1 cellular context compared by ENCODE assay signal in the genomic region with DNA sequence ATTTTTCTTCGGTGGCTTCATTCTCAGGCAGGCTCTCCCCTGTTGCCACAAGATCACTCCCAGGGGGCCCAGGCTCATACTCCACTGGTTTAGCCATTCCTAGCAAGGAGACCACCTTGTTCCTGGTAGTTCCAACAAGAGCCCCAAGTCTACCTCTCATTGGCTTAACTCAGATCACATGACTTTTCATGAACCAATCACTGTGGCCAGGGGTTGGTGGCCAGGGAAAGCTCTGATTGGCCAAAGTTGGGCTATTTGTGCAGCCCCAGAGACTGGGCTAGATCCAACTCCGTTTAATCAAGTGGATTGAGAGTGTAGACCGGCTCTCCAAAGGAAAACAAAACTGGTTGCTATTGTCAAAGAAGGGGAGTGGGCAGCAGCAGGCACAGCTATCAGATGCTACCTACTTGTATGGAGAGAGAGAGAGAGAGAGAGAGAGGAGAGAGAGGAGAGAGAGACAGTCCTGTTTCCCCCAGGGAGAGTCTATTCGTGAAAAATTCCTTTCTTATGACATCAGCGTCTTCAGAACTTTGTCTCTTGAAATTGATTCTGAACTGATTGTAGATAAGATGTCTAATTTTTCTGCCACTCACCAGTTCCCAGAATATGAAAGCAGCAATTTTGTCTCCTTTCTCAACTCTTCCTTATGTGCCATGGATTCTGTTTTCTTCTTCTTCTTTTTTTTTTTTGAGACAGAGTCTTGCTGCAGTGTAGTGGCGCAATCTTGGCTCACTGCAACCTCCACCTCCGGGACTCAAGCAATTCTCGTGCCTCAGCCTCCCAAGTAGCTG.
TF ChIP-seq lines count a peak whose summit lies in the region.

No MANE protein-coding gene starts in this region.

TF ChIP-seq in SK-N-SH, 30 proteins besides CTCF, POLR2A, EP300 and RAD21 (continued from another document):
- TF ChIP-seq, protein P1, sequence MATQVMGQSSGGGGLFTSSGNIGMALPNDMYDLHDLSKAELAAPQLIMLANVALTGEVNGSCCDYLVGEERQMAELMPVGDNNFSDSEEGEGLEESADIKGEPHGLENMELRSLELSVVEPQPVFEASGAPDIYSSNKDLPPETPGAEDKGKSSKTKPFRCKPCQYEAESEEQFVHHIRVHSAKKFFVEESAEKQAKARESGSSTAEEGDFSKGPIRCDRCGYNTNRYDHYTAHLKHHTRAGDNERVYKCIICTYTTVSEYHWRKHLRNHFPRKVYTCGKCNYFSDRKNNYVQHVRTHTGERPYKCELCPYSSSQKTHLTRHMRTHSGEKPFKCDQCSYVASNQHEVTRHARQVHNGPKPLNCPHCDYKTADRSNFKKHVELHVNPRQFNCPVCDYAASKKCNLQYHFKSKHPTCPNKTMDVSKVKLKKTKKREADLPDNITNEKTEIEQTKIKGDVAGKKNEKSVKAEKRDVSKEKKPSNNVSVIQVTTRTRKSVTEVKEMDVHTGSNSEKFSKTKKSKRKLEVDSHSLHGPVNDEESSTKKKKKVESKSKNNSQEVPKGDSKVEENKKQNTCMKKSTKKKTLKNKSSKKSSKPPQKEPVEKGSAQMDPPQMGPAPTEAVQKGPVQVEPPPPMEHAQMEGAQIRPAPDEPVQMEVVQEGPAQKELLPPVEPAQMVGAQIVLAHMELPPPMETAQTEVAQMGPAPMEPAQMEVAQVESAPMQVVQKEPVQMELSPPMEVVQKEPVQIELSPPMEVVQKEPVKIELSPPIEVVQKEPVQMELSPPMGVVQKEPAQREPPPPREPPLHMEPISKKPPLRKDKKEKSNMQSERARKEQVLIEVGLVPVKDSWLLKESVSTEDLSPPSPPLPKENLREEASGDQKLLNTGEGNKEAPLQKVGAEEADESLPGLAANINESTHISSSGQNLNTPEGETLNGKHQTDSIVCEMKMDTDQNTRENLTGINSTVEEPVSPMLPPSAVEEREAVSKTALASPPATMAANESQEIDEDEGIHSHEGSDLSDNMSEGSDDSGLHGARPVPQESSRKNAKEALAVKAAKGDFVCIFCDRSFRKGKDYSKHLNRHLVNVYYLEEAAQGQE (IDR thresholded peaks at IDR 0.05; ENCODE audit: low read depth, low read length) = no peak
- TF ChIP-seq, protein P2, sequence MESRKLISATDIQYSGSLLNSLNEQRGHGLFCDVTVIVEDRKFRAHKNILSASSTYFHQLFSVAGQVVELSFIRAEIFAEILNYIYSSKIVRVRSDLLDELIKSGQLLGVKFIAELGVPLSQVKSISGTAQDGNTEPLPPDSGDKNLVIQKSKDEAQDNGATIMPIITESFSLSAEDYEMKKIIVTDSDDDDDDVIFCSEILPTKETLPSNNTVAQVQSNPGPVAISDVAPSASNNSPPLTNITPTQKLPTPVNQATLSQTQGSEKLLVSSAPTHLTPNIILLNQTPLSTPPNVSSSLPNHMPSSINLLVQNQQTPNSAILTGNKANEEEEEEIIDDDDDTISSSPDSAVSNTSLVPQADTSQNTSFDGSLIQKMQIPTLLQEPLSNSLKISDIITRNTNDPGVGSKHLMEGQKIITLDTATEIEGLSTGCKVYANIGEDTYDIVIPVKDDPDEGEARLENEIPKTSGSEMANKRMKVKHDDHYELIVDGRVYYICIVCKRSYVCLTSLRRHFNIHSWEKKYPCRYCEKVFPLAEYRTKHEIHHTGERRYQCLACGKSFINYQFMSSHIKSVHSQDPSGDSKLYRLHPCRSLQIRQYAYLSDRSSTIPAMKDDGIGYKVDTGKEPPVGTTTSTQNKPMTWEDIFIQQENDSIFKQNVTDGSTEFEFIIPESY (IDR thresholded peaks at IDR 0.05; ENCODE audit: borderline replicate concordance, low read depth) = no peak
- TF ChIP-seq, protein P3, sequence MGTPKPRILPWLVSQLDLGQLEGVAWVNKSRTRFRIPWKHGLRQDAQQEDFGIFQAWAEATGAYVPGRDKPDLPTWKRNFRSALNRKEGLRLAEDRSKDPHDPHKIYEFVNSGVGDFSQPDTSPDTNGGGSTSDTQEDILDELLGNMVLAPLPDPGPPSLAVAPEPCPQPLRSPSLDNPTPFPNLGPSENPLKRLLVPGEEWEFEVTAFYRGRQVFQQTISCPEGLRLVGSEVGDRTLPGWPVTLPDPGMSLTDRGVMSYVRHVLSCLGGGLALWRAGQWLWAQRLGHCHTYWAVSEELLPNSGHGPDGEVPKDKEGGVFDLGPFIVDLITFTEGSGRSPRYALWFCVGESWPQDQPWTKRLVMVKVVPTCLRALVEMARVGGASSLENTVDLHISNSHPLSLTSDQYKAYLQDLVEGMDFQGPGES (IDR thresholded peaks at IDR 0.05; ENCODE audit: low read depth, low read length) = no peak
- TF ChIP-seq POLR2AphosphoS5 (IDR thresholded peaks at IDR 0.05; ENCODE audit: low read depth, low read length) (no peak), MEF2A (IDR thresholded peaks at IDR 0.05; ENCODE audit: borderline replicate concordance, low read depth) (no peak), FOXJ3 (CRISPR knock-in tag; IDR thresholded peaks at IDR 0.05) (no peak), YY1 (IDR thresholded peaks at IDR 0.05; ENCODE audit: low read depth) (no peak), NRF1 (IDR thresholded peaks at IDR 0.05; ENCODE audit: low read depth, low read length) (no peak), SMC3 (IDR thresholded peaks at IDR 0.05; ENCODE audit: low read depth, low read length) (no peak), CHD2 (IDR thresholded peaks at IDR 0.05; ENCODE audit: low read length, partially characterized antibody) (no peak), TEAD4 (IDR thresholded peaks at IDR 0.05; ENCODE audit: borderline replicate concordance, insufficient read depth) (peak; percentile 77; the same call in 1 of the 2 replicates), NFIC (IDR thresholded peaks at IDR 0.05; ENCODE audit: borderline replicate concordance) (no peak), RXRA (IDR thresholded peaks at IDR 0.05; ENCODE audit: borderline replicate concordance, low read depth) (no peak), RFX5 (IDR thresholded peaks at IDR 0.05; ENCODE audit: low read length) (peak; percentile 24; the same call in 1 of the 2 replicates), ELF1 (IDR thresholded peaks at IDR 0.05) (no peak), FOSL2 (IDR thresholded peaks at IDR 0.05; ENCODE audit: borderline replicate concordance, low read depth) (peak; percentile 56; the same call in 1 of the 2 replicates), FOXM1 (IDR thresholded peaks at IDR 0.05; ENCODE audit: low read depth) (no peak), GABPA (IDR thresholded peaks at IDR 0.05; ENCODE audit: low read depth) (no peak), GATA2 (CRISPR knock-in tag; IDR thresholded peaks at IDR 0.05) (no peak), MXI1 (IDR thresholded peaks at IDR 0.05; ENCODE audit: low read depth, low read length) (no peak), RCOR1 (IDR thresholded peaks at IDR 0.05; ENCODE audit: low read length) (no peak), JUND (IDR thresholded peaks at IDR 0.05) (peak; percentile 70)
- TF ChIP-seq, protein P4, sequence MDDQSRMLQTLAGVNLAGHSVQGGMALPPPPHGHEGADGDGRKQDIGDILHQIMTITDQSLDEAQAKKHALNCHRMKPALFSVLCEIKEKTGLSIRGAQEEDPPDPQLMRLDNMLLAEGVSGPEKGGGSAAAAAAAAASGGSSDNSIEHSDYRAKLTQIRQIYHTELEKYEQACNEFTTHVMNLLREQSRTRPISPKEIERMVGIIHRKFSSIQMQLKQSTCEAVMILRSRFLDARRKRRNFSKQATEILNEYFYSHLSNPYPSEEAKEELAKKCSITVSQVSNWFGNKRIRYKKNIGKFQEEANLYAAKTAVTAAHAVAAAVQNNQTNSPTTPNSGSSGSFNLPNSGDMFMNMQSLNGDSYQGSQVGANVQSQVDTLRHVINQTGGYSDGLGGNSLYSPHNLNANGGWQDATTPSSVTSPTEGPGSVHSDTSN (IDR thresholded peaks at IDR 0.05) = peak; percentile 67
- TF ChIP-seq, protein P5, sequence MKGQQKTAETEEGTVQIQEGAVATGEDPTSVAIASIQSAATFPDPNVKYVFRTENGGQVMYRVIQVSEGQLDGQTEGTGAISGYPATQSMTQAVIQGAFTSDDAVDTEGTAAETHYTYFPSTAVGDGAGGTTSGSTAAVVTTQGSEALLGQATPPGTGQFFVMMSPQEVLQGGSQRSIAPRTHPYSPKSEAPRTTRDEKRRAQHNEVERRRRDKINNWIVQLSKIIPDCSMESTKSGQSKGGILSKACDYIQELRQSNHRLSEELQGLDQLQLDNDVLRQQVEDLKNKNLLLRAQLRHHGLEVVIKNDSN (IDR thresholded peaks at IDR 0.05; ENCODE audit: borderline replicate concordance, low read depth) = peak; percentile 65; the same call in 1 of the 2 replicates
- TF ChIP-seq, protein P6, sequence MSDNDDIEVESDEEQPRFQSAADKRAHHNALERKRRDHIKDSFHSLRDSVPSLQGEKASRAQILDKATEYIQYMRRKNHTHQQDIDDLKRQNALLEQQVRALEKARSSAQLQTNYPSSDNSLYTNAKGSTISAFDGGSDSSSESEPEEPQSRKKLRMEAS (IDR thresholded peaks at IDR 0.05; ENCODE audit: low read depth) = no peak
- TF ChIP-seq, protein P7, sequence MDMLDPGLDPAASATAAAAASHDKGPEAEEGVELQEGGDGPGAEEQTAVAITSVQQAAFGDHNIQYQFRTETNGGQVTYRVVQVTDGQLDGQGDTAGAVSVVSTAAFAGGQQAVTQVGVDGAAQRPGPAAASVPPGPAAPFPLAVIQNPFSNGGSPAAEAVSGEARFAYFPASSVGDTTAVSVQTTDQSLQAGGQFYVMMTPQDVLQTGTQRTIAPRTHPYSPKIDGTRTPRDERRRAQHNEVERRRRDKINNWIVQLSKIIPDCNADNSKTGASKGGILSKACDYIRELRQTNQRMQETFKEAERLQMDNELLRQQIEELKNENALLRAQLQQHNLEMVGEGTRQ (IDR thresholded peaks at IDR 0.05; ENCODE audit: borderline replicate concordance, low read depth, low read length) = no peak
